Comparison of ENCODE assay signal across 8 cellular contexts in the genomic region with DNA sequence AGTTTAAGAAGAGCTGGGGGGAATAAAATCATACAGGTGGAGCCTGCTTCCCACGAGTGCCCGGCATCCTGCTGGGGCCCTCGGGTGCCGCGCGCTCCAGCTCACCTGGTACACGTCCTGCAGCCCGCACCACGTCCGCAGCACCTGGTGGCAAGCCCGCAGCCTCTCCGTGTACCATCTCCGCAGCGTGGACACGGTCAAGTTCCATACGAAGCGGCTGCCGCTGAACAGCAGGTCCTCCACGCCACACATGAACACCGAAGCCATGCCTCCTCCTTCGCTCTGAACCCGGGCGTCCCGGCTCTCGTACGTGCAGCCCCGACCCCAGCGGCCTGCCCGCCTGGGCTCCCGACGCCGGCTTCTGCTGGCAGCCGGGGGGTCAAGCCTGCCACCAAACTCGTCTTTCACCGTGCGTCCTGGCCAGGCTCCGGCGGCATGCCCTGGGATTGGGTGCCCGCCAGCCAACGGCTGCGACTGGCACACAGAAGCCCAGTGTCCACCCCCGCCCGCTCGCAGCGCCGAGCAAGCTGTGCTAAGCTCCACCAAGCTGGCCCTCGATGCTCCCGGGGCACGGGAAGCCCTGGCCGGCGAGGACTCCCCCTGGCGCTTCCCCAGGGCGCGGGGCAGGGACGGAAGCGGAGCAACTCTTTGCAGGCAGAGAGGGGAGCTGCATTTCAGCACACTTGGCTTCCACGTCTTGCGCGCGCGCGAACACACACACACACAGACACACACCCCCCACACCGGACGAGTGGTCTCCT. TPM values are rescaled to one million over a fixed set of nuclear protein-coding genes. Genes with fewer than 3 reads are reported as not detected.
DNase-seq lines count a peak whose midpoint lies in the region; ATAC-seq and TF ChIP-seq lines count a peak whose summit lies in the region.

FRMD4B (minus strand) TSS at position 366 of the 761 bp plus-strand sequence; CDS start at position 267, 99 bp downstream.

- H3K27ac Mint-ChIP-seq in mesothelial cell of epicardium: no peak within 1 kb of the TSS
- peak within 1 kb of the TSS in 1 of 2 donors; percentile 21 for H3K27ac Mint-ChIP-seq in stimulated activated naive CD8-positive, alpha-beta T cell treated with anti-CD3 and anti-CD28 coated beads, Interleukin-15, amount 100 ng/mL, for 72 hours

- H3K9me3 ChIP-seq in esophagus (ENCODE audit: control insufficient read depth in 2 of 2, insufficient read depth in 1 of 2, low read depth in 1 of 2, low read length in 1 of 2): no peaks in the 10 kb centered on the region

- DNase-seq in Caki2 (ENCODE audit: low read depth) (peak; percentile 39), HK-2 (ENCODE audit: unreplicated experiment) (peak; percentile 13), mesothelial cell of epicardium (ENCODE audit: low spot score in 2 of 2, unreplicated experiment in 2 of 2) (peak in 1 of 2 experiments; percentile 52), NCI-H1694 (lab: John Stamatoyannopoulos, UW) (no peak), GF-D8 (lab: John Stamatoyannopoulos, UW) (no peak)
- DNase-seq in activated CD8-positive, alpha-beta memory T cell treated with anti-CD3 and anti-CD28 coated beads, Interleukin-2, amount 50 U/mL, for 4 hours: peak; percentile 16
- peak; percentile 37 to 45 for DNase-seq in stimulated activated naive CD8-positive, alpha-beta T cell treated with anti-CD3 and anti-CD28 coated beads, Interleukin-15, amount 100 ng/mL, for 72 hours

- in situ Hi-C loops in Caki2 (cut with HindIII; ENCODE audit: low pct_unique_long_range_greater_than_20kb, low sequenced_read_pairs): no loop called here

- H3K27me3 Mint-ChIP-seq in mesothelial cell of epicardium (ENCODE audit: low read depth): peaks cover 83% of the 10 kb centered on the region
- peaks cover 88% of the 10 kb centered on the region for H3K27me3 Mint-ChIP-seq in stimulated activated naive CD8-positive, alpha-beta T cell treated with anti-CD3 and anti-CD28 coated beads, Interleukin-15, amount 100 ng/mL, for 72 hours

- H3K4me3 Mint-ChIP-seq in mesothelial cell of epicardium: peak within 1 kb of the TSS; percentile 66
- peak within 1 kb of the TSS; percentile 70 to 84 for H3K4me3 Mint-ChIP-seq in stimulated activated naive CD8-positive, alpha-beta T cell treated with anti-CD3 and anti-CD28 coated beads, Interleukin-15, amount 100 ng/mL, for 72 hours

- H3K36me3 Mint-ChIP-seq in mesothelial cell of epicardium: no peaks in the 10 kb centered on the region

- H3K27ac ChIP-seq in esophagus (ENCODE audit: low read depth in 2 of 2, low read length in 1 of 2): peak within 1 kb of the TSS in 1 of 2 donors; percentile 19

- H3K36me3 ChIP-seq in esophagus (ENCODE audit: control insufficient read depth in 2 of 2, insufficient read depth in 2 of 2, low read length in 1 of 2): no peaks in the 10 kb centered on the region

- no peak for TF ChIP-seq CTCF in mesothelial cell of epicardium (IDR thresholded peaks at IDR 0.05; ENCODE audit: unreplicated experiment)

- 1% methylated on average over 62 to 64 of the region's 64 CpGs for WGBS in esophagus, 2 donors

- no peaks in the 10 kb centered on the region for H3K9me3 Mint-ChIP-seq in mesothelial cell of epicardium
- no peaks in the 10 kb centered on the region for H3K9me3 Mint-ChIP-seq in stimulated activated naive CD8-positive, alpha-beta T cell treated with anti-CD3 and anti-CD28 coated beads, Interleukin-15, amount 100 ng/mL, for 72 hours

- H3K4me1 Mint-ChIP-seq in mesothelial cell of epicardium: peaks cover 18% of the 10 kb centered on the region
- peaks cover 18% of the 10 kb centered on the region for H3K4me1 Mint-ChIP-seq in stimulated activated naive CD8-positive, alpha-beta T cell treated with anti-CD3 and anti-CD28 coated beads, Interleukin-15, amount 100 ng/mL, for 72 hours

- H3K4me3 ChIP-seq in esophagus (ENCODE audit: low read depth in 1 of 2, low read length in 2 of 2): peak within 1 kb of the TSS; percentile 44 to 64

- H3K4me1 ChIP-seq in esophagus (ENCODE audit: control insufficient read depth in 2 of 2, insufficient read depth in 2 of 2, low read length in 1 of 2): peaks cover 0 to 9% of the 10 kb centered on the region in 2 donors

- no peaks in the 10 kb centered on the region for H3K27me3 ChIP-seq in esophagus (ENCODE audit: control insufficient read depth in 1 of 2, insufficient read depth in 2 of 2, low read length in 2 of 2)

- ATAC-seq in stimulated activated naive CD8-positive, alpha-beta T cell treated with anti-CD3 and anti-CD28 coated beads, Interleukin-15, amount 100 ng/mL, for 72 hours: peak; percentile 83

RNA-seq across cellular contexts. Expression of gene FRMD4B, which starts in this region (rescaled TPM):
- total RNA-seq in Caki2 (2014; rRNA removed; shearing (Covaris generic); ENCODE audit: low replicate concordance): 6.0 and 17.4 TPM in 2 replicates
- polyA plus RNA-seq in esophagus: 10 to 100 TPM; 18.6 to 21.0 TPM
- 140 to 149 TPM (median 148 TPM) in 3 replicates for total RNA-seq in mesothelial cell of epicardium

Comparison
In these comparisons a context has a peak if more than half of its experiments do, and no peak if none do; other contexts are left out.
1. DNase-seq: peak in Caki2 (single experiment), HK-2 (single experiment), activated CD8-positive, alpha-beta memory T cell treated with anti-CD3 and anti-CD28 coated beads, Interleukin-2, amount 50 U/mL, for 4 hours (single experiment) and stimulated activated naive CD8-positive, alpha-beta T cell treated with anti-CD3 and anti-CD28 coated beads, Interleukin-15, amount 100 ng/mL, for 72 hours (2 of 2); none in NCI-H1694 (single experiment) and GF-D8 (single experiment).